ENCODE assay signal across 19 cellular contexts in the genomic region with DNA sequence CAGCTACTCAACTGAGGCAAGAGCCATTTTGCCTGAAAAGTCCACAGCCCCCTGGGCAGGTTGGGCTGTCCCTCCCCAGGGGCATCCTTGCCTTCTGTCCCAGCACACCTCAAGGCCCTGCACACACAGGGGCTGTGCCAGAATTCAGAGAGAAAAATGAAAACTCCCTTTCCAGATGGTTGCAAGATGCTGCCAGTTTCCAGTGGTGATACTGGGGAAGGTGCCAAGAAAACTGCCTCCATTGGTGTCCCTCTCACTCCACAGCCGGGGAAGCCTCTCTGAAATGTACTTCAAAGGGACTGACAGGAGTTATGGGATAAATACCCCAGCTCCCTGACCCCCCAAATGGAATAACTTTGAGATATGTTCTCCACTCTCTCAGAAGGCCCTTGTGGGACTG.
"Had no signal": no experiment of that assay in that cellular context is flagged by ENCODE, and none has a peak within 500 bp of the region (broad histone marks: within the 10 kb centered on the region; RNA-seq: fewer than 3 reads in every experiment).

No MANE protein-coding gene starts in this region.

- DNase-seq: activated CD4-positive, alpha-beta T cell treated with anti-CD3 and anti-CD28 coated beads, Interleukin-2, amount 50 U/mL, for 1 hour; activated CD8-positive, alpha-beta memory T cell treated with anti-CD3 and anti-CD28 coated beads for 24 hours; activated naive CD8-positive, alpha-beta T cell treated with anti-CD3 and anti-CD28 coated beads, Interleukin-2, amount 10 ng/mL, durations not matched to agents 7 days and 5 days; brain microvascular endothelial cell; effector CD8-positive, alpha-beta T cell; hypothalamus; left ventricle myocardium superior; mesendoderm; occipital lobe; psoas muscle; right lobe of liver; stimulated activated naive CD8-positive, alpha-beta T cell treated with anti-CD3 and anti-CD28 coated beads, Interleukin-15, Interleukin-2, amounts not matched to agents 100 U/mL and 50 U/mL, for 24 hours; T-helper 9 cell; trophoblast cell had no signal

- H3K36me3 ChIP-seq: brain microvascular endothelial cell, right lobe of liver, suprapubic skin had no signal

- H3K4me2 ChIP-seq: smooth muscle cell had no signal

- ATAC-seq: activated CD4-positive, CD25-positive, alpha-beta regulatory T cell treated with anti-CD3 and anti-CD28 coated beads, Interleukin-2, amount 50 U/mL, for 24 hours; left ventricle myocardium superior; psoas muscle; right lobe of liver; stimulated activated naive CD8-positive, alpha-beta T cell treated with anti-CD3 and anti-CD28 coated beads, Interleukin-15, Interleukin-2, amounts not matched to agents 100 U/mL and 50 U/mL, for 24 hours had no signal

- H3K9me3 ChIP-seq: right lobe of liver, suprapubic skin had no signal

- H3K4me1 ChIP-seq: psoas muscle, right lobe of liver had no signal

- H3K36me3 Mint-ChIP-seq: activated naive CD8-positive, alpha-beta T cell treated with anti-CD3 and anti-CD28 coated beads, Interleukin-2, amount 10 ng/mL, durations not matched to agents 7 days and 5 days had no signal

- H3K27ac ChIP-seq: brain microvascular endothelial cell, psoas muscle, right lobe of liver, suprapubic skin had no signal

- H3K4me3 ChIP-seq: psoas muscle, right lobe of liver, smooth muscle cell, suprapubic skin had no signal

- H3K27ac Mint-ChIP-seq: activated naive CD8-positive, alpha-beta T cell treated with anti-CD3 and anti-CD28 coated beads, Interleukin-2, amount 10 ng/mL, durations not matched to agents 7 days and 5 days; activated T-helper 1 cell treated with anti-CD3 and anti-CD28 coated beads, Interleukin-12 subunit alpha, Interleukin-12 subunit beta, Interleukin-2, Interleukin-4 antibody, amounts not matched to agents 30 ng/mL and 10 ng/mL and 1 ng/mL, durations not matched to agents 14 hours and 24 hours and 36 hours; nephron had no signal

- H3K4me1 Mint-ChIP-seq: activated naive CD8-positive, alpha-beta T cell treated with anti-CD3 and anti-CD28 coated beads, Interleukin-2, amount 10 ng/mL, durations not matched to agents 7 days and 5 days; nephron had no signal

- H3K4me3 Mint-ChIP-seq: activated naive CD8-positive, alpha-beta T cell treated with anti-CD3 and anti-CD28 coated beads, Interleukin-2, amount 10 ng/mL, durations not matched to agents 7 days and 5 days; activated T-helper 1 cell treated with anti-CD3 and anti-CD28 coated beads, Interleukin-12 subunit alpha, Interleukin-12 subunit beta, Interleukin-2, Interleukin-4 antibody, amounts not matched to agents 30 ng/mL and 10 ng/mL and 1 ng/mL, durations not matched to agents 14 hours and 24 hours and 36 hours; nephron had no signal

- H3K9me3 Mint-ChIP-seq: activated naive CD8-positive, alpha-beta T cell treated with anti-CD3 and anti-CD28 coated beads, Interleukin-2, amount 10 ng/mL, durations not matched to agents 7 days and 5 days; activated T-helper 1 cell treated with anti-CD3 and anti-CD28 coated beads, Interleukin-12 subunit alpha, Interleukin-12 subunit beta, Interleukin-2, Interleukin-4 antibody, amounts not matched to agents 30 ng/mL and 10 ng/mL and 1 ng/mL, durations not matched to agents 14 hours and 24 hours and 36 hours had no signal

- H3K27me3 ChIP-seq: brain microvascular endothelial cell, right lobe of liver, suprapubic skin had no signal
